1 cellular context compared by ENCODE assay signal in genomic region chr22:38208549-38209097, GRCh38.
TF ChIP-seq lines count a peak whose summit lies in the region.

No MANE protein-coding gene starts in this region.

TF ChIP-seq in HEK293, 187 proteins besides CTCF, POLR2A, EP300 and RAD21 (continued from another document):
- TF ChIP-seq GLI4 (tag by site-specific recombination; IDR thresholded peaks at IDR 0.05) = no peak
- peak; percentile 91 for TF ChIP-seq EGR2 (tag by site-specific recombination; IDR thresholded peaks at IDR 0.05; ENCODE audit: low read depth)
- no peak for TF ChIP-seq ZNF132 (tag by site-specific recombination; IDR thresholded peaks at IDR 0.05; ENCODE audit: borderline replicate concordance)
- TF ChIP-seq ZNF621 (tag by site-specific recombination; IDR thresholded peaks at IDR 0.05) = no peak
- no peak for TF ChIP-seq ZSCAN16 (tag by site-specific recombination; IDR thresholded peaks at IDR 0.05)
- TF ChIP-seq GFI1B (tag by site-specific recombination; IDR thresholded peaks at IDR 0.05) = no peak
- TF ChIP-seq, protein P1, sequence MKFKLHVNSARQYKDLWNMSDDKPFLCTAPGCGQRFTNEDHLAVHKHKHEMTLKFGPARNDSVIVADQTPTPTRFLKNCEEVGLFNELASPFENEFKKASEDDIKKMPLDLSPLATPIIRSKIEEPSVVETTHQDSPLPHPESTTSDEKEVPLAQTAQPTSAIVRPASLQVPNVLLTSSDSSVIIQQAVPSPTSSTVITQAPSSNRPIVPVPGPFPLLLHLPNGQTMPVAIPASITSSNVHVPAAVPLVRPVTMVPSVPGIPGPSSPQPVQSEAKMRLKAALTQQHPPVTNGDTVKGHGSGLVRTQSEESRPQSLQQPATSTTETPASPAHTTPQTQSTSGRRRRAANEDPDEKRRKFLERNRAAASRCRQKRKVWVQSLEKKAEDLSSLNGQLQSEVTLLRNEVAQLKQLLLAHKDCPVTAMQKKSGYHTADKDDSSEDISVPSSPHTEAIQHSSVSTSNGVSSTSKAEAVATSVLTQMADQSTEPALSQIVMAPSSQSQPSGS (tag by site-specific recombination; IDR thresholded peaks at IDR 0.05; ENCODE audit: low read depth) = no peak
- no peak for TF ChIP-seq ZNF416 (tag by site-specific recombination; IDR thresholded peaks at IDR 0.05)
- no peak for TF ChIP-seq GLIS2 (tag by site-specific recombination; IDR thresholded peaks at IDR 0.05)
- TF ChIP-seq ZNF114 (tag by site-specific recombination; IDR thresholded peaks at IDR 0.05) = no peak
- TF ChIP-seq ZNF560 (tag by site-specific recombination; IDR thresholded peaks at IDR 0.05; ENCODE audit: borderline replicate concordance) = no peak
- TF ChIP-seq ZNF623 (tag by site-specific recombination; IDR thresholded peaks at IDR 0.05) = no peak
- TF ChIP-seq AEBP2 (tag by site-specific recombination; IDR thresholded peaks at IDR 0.05; ENCODE audit: borderline replicate concordance) = no peak
- TF ChIP-seq, protein P2, sequence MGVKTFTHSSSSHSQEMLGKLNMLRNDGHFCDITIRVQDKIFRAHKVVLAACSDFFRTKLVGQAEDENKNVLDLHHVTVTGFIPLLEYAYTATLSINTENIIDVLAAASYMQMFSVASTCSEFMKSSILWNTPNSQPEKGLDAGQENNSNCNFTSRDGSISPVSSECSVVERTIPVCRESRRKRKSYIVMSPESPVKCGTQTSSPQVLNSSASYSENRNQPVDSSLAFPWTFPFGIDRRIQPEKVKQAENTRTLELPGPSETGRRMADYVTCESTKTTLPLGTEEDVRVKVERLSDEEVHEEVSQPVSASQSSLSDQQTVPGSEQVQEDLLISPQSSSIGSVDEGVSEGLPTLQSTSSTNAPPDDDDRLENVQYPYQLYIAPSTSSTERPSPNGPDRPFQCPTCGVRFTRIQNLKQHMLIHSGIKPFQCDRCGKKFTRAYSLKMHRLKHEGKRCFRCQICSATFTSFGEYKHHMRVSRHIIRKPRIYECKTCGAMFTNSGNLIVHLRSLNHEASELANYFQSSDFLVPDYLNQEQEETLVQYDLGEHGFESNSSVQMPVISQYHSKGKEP (tag by site-specific recombination; IDR thresholded peaks at IDR 0.05) = no peak
- TF ChIP-seq BCL11B (tag by site-specific recombination; IDR thresholded peaks at IDR 0.05; ENCODE audit: low read depth) = no peak
